8 cellular contexts compared by ENCODE assay signal in the genomic region with DNA sequence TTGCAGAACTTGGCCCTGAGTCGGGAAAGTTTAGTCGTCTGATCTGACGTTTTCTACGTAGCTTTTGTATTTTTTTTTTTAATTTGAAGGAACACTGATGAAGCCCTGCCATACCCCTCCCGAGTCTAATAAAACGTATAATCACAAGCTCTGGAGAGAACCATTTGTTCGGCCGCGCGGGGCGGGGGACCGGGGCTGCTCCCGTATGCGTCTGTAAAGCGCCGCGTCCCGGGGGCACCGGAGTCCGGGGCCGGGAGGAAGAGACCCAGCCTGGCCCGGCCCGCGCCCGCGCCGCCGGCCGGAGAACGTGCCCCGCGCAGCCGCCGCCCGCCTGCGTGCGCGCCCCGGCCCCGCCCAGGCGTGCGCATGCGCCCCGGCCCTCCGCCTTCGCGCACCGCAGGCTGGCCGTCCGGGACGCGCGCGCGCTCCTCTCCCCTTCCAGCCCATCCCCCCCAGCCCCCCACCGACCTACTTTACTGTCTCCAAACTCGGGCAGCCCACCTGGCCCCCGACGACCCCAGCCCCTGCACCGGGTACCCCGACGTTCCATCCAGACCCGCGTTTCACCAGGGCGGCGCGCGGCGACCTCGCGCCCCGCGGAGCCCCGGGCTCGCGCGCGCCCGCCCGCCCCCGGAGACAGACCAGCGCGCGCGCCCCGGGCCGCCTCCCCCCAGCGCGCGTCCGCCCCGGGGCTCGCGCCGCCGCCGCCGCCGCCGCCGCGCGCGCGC. TPM values are rescaled to one million over a fixed set of nuclear protein-coding genes. Genes with fewer than 3 reads are reported as not detected.
DNase-seq lines count a peak whose midpoint lies in the region; ATAC-seq and TF ChIP-seq lines count a peak whose summit lies in the region.

No MANE protein-coding gene starts in this region.

- DNase-seq in NCI-H187 (lab: John Stamatoyannopoulos, UW) (peak; percentile 42 to 61), NCI-H187 treated with DMSO at 0.1 percent for 48 hours (lab: John Stamatoyannopoulos, UW) (no peak), NCI-H446 treated with DMSO at 0.1 percent for 48 hours (lab: John Stamatoyannopoulos, UW) (peak; percentile 28), dermis blood vessel endothelial cell (peak; percentile 84)
- peak; percentile 66 for DNase-seq in activated CD4-positive, alpha-beta T cell treated with anti-CD3 and anti-CD28 coated beads, Interleukin-2, amount 50 U/mL, for 1 hour
- peak; percentile 74 for DNase-seq in stimulated activated CD4-positive, alpha-beta T cell treated with anti-CD3 and anti-CD28 coated beads, Interleukin-4, amount 100 ng/mL, for 24 hours

- ATAC-seq in HG03025 (IDR thresholded peaks at IDR 0.05; ENCODE audit: low FRiP score, unreplicated experiment): peak; percentile 39

- under 1% methylated on average over 105 of the region's 105 CpGs for WGBS in liver

- peaks cover 23 to 61% (median 43%) of the 10 kb centered on the region in 4 donors for H3K4me1 ChIP-seq in liver (ENCODE audit: control insufficient read depth in 4 of 4, insufficient read depth in 4 of 4, low read length in 3 of 4)

- H3K4me3 ChIP-seq in liver (ENCODE audit: low read depth in 1 of 3, low read length in 3 of 3): peak overlapping the region; percentile 63 to 89 (median 83)

- no peaks in the 10 kb centered on the region for H3K27me3 ChIP-seq in liver (ENCODE audit: control insufficient read depth in 4 of 4, insufficient read depth in 4 of 4, low read length in 3 of 4)

- no peaks in the 10 kb centered on the region for H3K9me3 ChIP-seq in liver (ENCODE audit: control insufficient read depth in 4 of 4, low read length in 3 of 4)

- peak overlapping the region; percentile 79 to 95 for H3K27ac ChIP-seq in liver (ENCODE audit: low read depth in 1 of 2, low read length in 2 of 2)

- peak overlapping the region; percentile 87 for H3K9ac ChIP-seq in liver (ENCODE audit: low read depth in 1 of 2, low read length in 2 of 2)

- peaks cover 0 to 8% (median 4%) of the 10 kb centered on the region in 4 donors for H3K36me3 ChIP-seq in liver (ENCODE audit: control insufficient read depth in 4 of 4, insufficient read depth in 3 of 4, low read depth in 1 of 4, low read length in 3 of 4)

- TF ChIP-seq RAD21 in liver (IDR thresholded peaks at IDR 0.05): no peak

- TF ChIP-seq CTCF in liver (IDR thresholded peaks at IDR 0.05; ENCODE audit: low read depth, low read length, missing input control): no peak

TF ChIP-seq in liver, 16 proteins besides CTCF, POLR2A, EP300 and RAD21:
- no peak for TF ChIP-seq JUND (IDR thresholded peaks at IDR 0.05)
- TF ChIP-seq EGR1 (IDR thresholded peaks at IDR 0.05; ENCODE audit: low read depth in 2 of 2): no peak
- TF ChIP-seq SP1 (IDR thresholded peaks at IDR 0.05): no peak
- TF ChIP-seq HNF4A (conservative IDR thresholded peaks at IDR 0.05): no peak
- no peak for TF ChIP-seq TAF1 (conservative IDR thresholded peaks at IDR 0.05)
- TF ChIP-seq GABPA (IDR thresholded peaks at IDR 0.05 in 1 of 2, conservative IDR thresholded peaks at IDR 0.05 in 1 of 2): no peak
- TF ChIP-seq NR2F2 (IDR thresholded peaks at IDR 0.05): no peak
- TF ChIP-seq, protein P1, sequence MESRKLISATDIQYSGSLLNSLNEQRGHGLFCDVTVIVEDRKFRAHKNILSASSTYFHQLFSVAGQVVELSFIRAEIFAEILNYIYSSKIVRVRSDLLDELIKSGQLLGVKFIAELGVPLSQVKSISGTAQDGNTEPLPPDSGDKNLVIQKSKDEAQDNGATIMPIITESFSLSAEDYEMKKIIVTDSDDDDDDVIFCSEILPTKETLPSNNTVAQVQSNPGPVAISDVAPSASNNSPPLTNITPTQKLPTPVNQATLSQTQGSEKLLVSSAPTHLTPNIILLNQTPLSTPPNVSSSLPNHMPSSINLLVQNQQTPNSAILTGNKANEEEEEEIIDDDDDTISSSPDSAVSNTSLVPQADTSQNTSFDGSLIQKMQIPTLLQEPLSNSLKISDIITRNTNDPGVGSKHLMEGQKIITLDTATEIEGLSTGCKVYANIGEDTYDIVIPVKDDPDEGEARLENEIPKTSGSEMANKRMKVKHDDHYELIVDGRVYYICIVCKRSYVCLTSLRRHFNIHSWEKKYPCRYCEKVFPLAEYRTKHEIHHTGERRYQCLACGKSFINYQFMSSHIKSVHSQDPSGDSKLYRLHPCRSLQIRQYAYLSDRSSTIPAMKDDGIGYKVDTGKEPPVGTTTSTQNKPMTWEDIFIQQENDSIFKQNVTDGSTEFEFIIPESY (IDR thresholded peaks at IDR 0.05): no peak

RNA-seq across cellular contexts. Expression of a gene that starts 0.8 kb away (rescaled TPM):
- total RNA-seq in dermis blood vessel endothelial cell: 47.5 and 58.2 TPM in 2 replicates
- total RNA-seq in liver: 10 to 100 TPM; 31.6 to 80.2 TPM
- 10 to 100 TPM; 22.8 to 85.9 TPM for polyA plus RNA-seq in liver

RNA-seq across cellular contexts. Expression of a gene that starts 14.3 kb away (rescaled TPM):
- total RNA-seq in dermis blood vessel endothelial cell (under 0.01 TPM in 1 of 2 replicates, not detected in the other), liver (100 to 1,000 TPM in 1 of 2 donors, 10 to 100 TPM in 1; 18.8 to 204 TPM)
- 1,000 to 10,000 TPM in 1 of 2 donors, 100 to 1,000 TPM in 1; 509 to 1,000 TPM for polyA plus RNA-seq in liver

RNA-seq across cellular contexts. Expression of a gene that starts 19.2 kb away (rescaled TPM):
- total RNA-seq in dermis blood vessel endothelial cell (0.56 and 2.0 TPM in 2 replicates), liver (10 to 100 TPM; 33.7 to 48.6 TPM)
- polyA plus RNA-seq in liver: 100 to 1,000 TPM in 1 of 2 donors, 10 to 100 TPM in 1; 47.3 to 150 TPM

RNA-seq across cellular contexts. Expression of a gene that starts 24.0 kb away (rescaled TPM):
- total RNA-seq in dermis blood vessel endothelial cell (not detected in 2 replicates), liver (1 to 10 TPM in 1 of 2 donors, under 1 TPM in 1; 0.33 to 3.9 TPM)
- under 1 TPM in 1 of 2 donors, not detected in 1; 0.29 TPM for polyA plus RNA-seq in liver

RNA-seq across cellular contexts. Expression of a gene that starts 39.4 kb away (rescaled TPM):
- not detected in 2 replicates for total RNA-seq in dermis blood vessel endothelial cell
- under 1 TPM in 1 of 2 donors, not detected in 1; 0.17 TPM for total RNA-seq in liver
- polyA plus RNA-seq in liver: not detected

Comparison
In these comparisons a context has a peak if more than half of its experiments do, and no peak if none do; other contexts are left out.
1. RNA of a gene that starts 14.3 kb away (total RNA-seq): 18.8 to 204 TPM in liver; under 0.01 TPM in dermis blood vessel endothelial cell; every median in the first group is over 10 times any median in the second.
2. RNA of a gene that starts 19.2 kb away (total RNA-seq): 33.7 to 48.6 TPM in liver; 0.56 to 2.0 TPM in dermis blood vessel endothelial cell; every median in the first group is over 10 times any median in the second.